Comparison of ENCODE assay signal across 8 cellular contexts in the genomic region with DNA sequence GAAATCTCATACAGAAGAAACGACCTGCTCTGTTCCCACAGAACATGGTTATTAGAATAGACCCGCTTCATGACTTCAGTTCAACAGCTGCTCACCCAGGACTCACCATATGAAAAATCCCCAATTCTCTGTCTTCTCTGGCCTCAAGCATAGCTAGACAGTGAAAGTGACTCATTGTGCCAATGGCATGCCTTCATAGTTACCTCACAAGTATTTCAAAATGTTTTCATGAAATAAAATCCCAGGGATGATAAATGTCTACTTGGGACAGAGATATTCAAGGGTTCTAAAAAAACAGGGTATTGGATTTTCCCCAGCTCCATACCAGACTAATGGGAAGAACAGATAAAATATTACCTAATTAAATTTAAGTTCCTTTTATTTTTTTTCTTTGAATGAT.
A peak's percentile ranks its signal among the peaks of the same experiment; 100 is the strongest.
DNase-seq lines count a peak whose midpoint lies in the region; ATAC-seq and TF ChIP-seq lines count a peak whose summit lies in the region.

No MANE protein-coding gene starts in this region.

- ATAC-seq in HG03342 (IDR thresholded peaks at IDR 0.05; ENCODE audit: unreplicated experiment) = no peak

- H3K27me3 ChIP-seq in vagina = no peaks in the 10 kb centered on the region

- H3K27ac Mint-ChIP-seq in activated naive CD4-positive, alpha-beta T cell treated with anti-CD3 and anti-CD28 coated beads for 36 hours = peak overlapping the region; percentile 53

- H3K27me3 Mint-ChIP-seq in activated naive CD4-positive, alpha-beta T cell treated with anti-CD3 and anti-CD28 coated beads for 36 hours (ENCODE audit: low read depth) = no peaks in the 10 kb centered on the region

- H3K9me3 ChIP-seq in vagina = no peaks in the 10 kb centered on the region

- DNase-seq in activated naive CD4-positive, alpha-beta T cell treated with anti-CD3 and anti-CD28 coated beads for 36 hours = peak; percentile 26
- DNase-seq in activated naive CD4-positive, alpha-beta T cell (lab: John Stamatoyannopoulos, UW) = no peak
- peak; percentile 84 for DNase-seq in amniotic stem cell (lab: John Stamatoyannopoulos, UW)
- peak; percentile 95 for DNase-seq in kidney glomerular epithelial cell (lab: John Stamatoyannopoulos, UW)
- DNase-seq in vagina (ENCODE audit: extremely low spot score in 2 of 2) = no peak
- no peak for DNase-seq in cerebellar nuclear complex (lab: John Stamatoyannopoulos, UW)
- no peak for DNase-seq in NCI-H1092 (lab: John Stamatoyannopoulos, UW)

- peaks cover 53% of the 10 kb centered on the region for H3K4me1 ChIP-seq in vagina

- no peak overlapping the region for H3K4me3 Mint-ChIP-seq in activated naive CD4-positive, alpha-beta T cell treated with anti-CD3 and anti-CD28 coated beads for 36 hours

- peak overlapping the region; percentile 51 for H3K27ac ChIP-seq in vagina

- intact Hi-C loops in activated naive CD4-positive, alpha-beta T cell treated with anti-CD3 and anti-CD28 coated beads for 36 hours (cut with micrococcal nuclease) = no loop called here
- intact Hi-C loops in vagina (cut with DNase I) = no loop called here

- H3K36me3 ChIP-seq in vagina = no peaks in the 10 kb centered on the region

- TF ChIP-seq CTCF in vagina (IDR thresholded peaks at IDR 0.05) = no peak

- no peak overlapping the region for H3K4me3 ChIP-seq in vagina

- H3K9me3 Mint-ChIP-seq in activated naive CD4-positive, alpha-beta T cell treated with anti-CD3 and anti-CD28 coated beads for 36 hours = no peaks in the 10 kb centered on the region

- CTCF ChIA-PET in activated naive CD4-positive, alpha-beta T cell treated with anti-CD3 and anti-CD28 coated beads for 36 hours (lab: Charles Lee) = interaction anchor here (0.5 to 3.2 kb wide), 3 partner anchors 19 to 1124 kb away, joined by 3 to 16 read pairs (median 5); no protein-coding TSS in a partner anchor

- no peak for TF ChIP-seq POLR2A in vagina (IDR thresholded peaks at IDR 0.05)

- peaks cover 14% of the 10 kb centered on the region for H3K36me3 Mint-ChIP-seq in activated naive CD4-positive, alpha-beta T cell treated with anti-CD3 and anti-CD28 coated beads for 36 hours (ENCODE audit: low read depth)

- H3K4me1 Mint-ChIP-seq in activated naive CD4-positive, alpha-beta T cell treated with anti-CD3 and anti-CD28 coated beads for 36 hours (ENCODE audit: low read depth) = peaks cover 35% of the 10 kb centered on the region

Comparison
In these comparisons a context has a peak if more than half of its experiments do, and no peak if none do; other contexts are left out.
1. DNase-seq: peak in activated naive CD4-positive, alpha-beta T cell treated with anti-CD3 and anti-CD28 coated beads for 36 hours (single experiment), amniotic stem cell (single experiment) and kidney glomerular epithelial cell (single experiment); none in activated naive CD4-positive, alpha-beta T cell (0 of 4), vagina (0 of 2), cerebellar nuclear complex (0 of 2) and NCI-H1092 (single experiment).